Comparison of ENCODE assay signal across 29 cellular contexts in genomic region chr4:47468686-47469365, GRCh38. TPM values are rescaled to one million over a fixed set of nuclear protein-coding genes. Genes with fewer than 3 reads are reported as not detected.
DNase-seq lines count a peak whose midpoint lies in the region; ATAC-seq and TF ChIP-seq lines count a peak whose summit lies in the region.
"Had no signal": no experiment of that assay in that cellular context is flagged by ENCODE, and none has a peak within 500 bp of the region (broad histone marks: within the 10 kb centered on the region; RNA-seq: fewer than 3 reads in every experiment).

No MANE protein-coding gene starts in this region.

- DNase-seq in AG09309 (ENCODE audit: low read depth) (peak; percentile 11), M059J (ENCODE audit: low read depth) (peak; percentile 38), brain microvascular endothelial cell (peak; percentile 52), mesothelial cell of epicardium (ENCODE audit: low spot score in 2 of 2, unreplicated experiment in 2 of 2) (no peak), D341Med (ENCODE audit: low spot score) (no peak)
- no peak for DNase-seq in activated naive CD4-positive, alpha-beta T cell treated with anti-CD3 and anti-CD28 coated beads, Interleukin-2, amount 50 U/mL, for 72 hours (ENCODE audit: low spot score in 2 of 2)
- no peak for DNase-seq in activated CD8-positive, alpha-beta memory T cell treated with anti-CD3 and anti-CD28 coated beads, Interleukin-2, amount 50 U/mL, for 48 hours
- DNase-seq in activated CD4-positive, alpha-beta T cell treated with anti-CD3 and anti-CD28 coated beads, Interleukin-2, amount 50 U/mL, for 1 hour, result no peak
- DNase-seq: activated CD4-positive, alpha-beta T cell treated with anti-CD3 and anti-CD28 coated beads for 4 hours; activated CD8-positive, alpha-beta memory T cell treated with anti-CD3 and anti-CD28 coated beads, Interleukin-2, amount 10 ng/mL, durations not matched to agents 7 days and 5 days; activated naive CD8-positive, alpha-beta T cell treated with anti-CD3 and anti-CD28 coated beads, Interleukin-2, amount 10 ng/mL, durations not matched to agents 7 days and 5 days; dermis blood vessel endothelial cell; DMS 273 treated with DMSO at 0.1 percent for 48 hours; foreskin fibroblast; GDM1; left ventricle myocardium superior; MV-4-11; NCI-H187; nephron progenitor cell; PC-3; right lobe of liver; SIG-M5; stimulated activated CD4-positive, alpha-beta T cell treated with anti-CD3 and anti-CD28 coated beads, Interleukin-15, amount 100 ng/mL, for 24 hours; T-helper 17 cell; transverse colon had no signal

- H3K27ac ChIP-seq in brain microvascular endothelial cell, result peak overlapping the region; percentile 4
- H3K27ac ChIP-seq: breast epithelium, KMS-11, right lobe of liver, transverse colon had no signal

- in situ Hi-C loops in brain microvascular endothelial cell (cut with HindIII; ENCODE audit: low pct_ligation_motif_present, low sequenced_read_pairs), result no loop called here

- H3K36me3 ChIP-seq in brain microvascular endothelial cell (replicated peaks), result no peaks in the 10 kb centered on the region
- H3K36me3 ChIP-seq: breast epithelium, right lobe of liver, transverse colon had no signal

- no peaks in the 10 kb centered on the region for H3K27me3 Mint-ChIP-seq in mesothelial cell of epicardium (ENCODE audit: low read depth)

- peak overlapping the region; percentile 70 for H3K27ac Mint-ChIP-seq in mesothelial cell of epicardium
- H3K27ac Mint-ChIP-seq in activated naive CD4-positive, alpha-beta T cell treated with anti-CD3 and anti-CD28 coated beads, Interleukin-2, amount 50 U/mL, for 72 hours, result no peak overlapping the region
- H3K27ac Mint-ChIP-seq: activated CD8-positive, alpha-beta memory T cell treated with anti-CD3 and anti-CD28 coated beads, Interleukin-2, amount 10 ng/mL, durations not matched to agents 7 days and 5 days; activated naive CD8-positive, alpha-beta T cell treated with anti-CD3 and anti-CD28 coated beads, Interleukin-2, amount 10 ng/mL, durations not matched to agents 7 days and 5 days; CD14-positive monocyte; nephron progenitor cell; T-helper 17 cell had no signal

- no peaks in the 10 kb centered on the region for H3K9me3 Mint-ChIP-seq in mesothelial cell of epicardium
- H3K9me3 Mint-ChIP-seq in activated naive CD4-positive, alpha-beta T cell treated with anti-CD3 and anti-CD28 coated beads, Interleukin-2, amount 50 U/mL, for 72 hours, result no peaks in the 10 kb centered on the region
- H3K9me3 Mint-ChIP-seq: activated naive CD8-positive, alpha-beta T cell treated with anti-CD3 and anti-CD28 coated beads, Interleukin-2, amount 10 ng/mL, durations not matched to agents 7 days and 5 days; CD14-positive monocyte; nephron progenitor cell had no signal

- H3K4me3 ChIP-seq in AG09309 (ENCODE audit: control insufficient read depth, low read depth, low read length) (no peak overlapping the region), brain microvascular endothelial cell (ENCODE audit: low read depth, low read length) (no peak overlapping the region)
- H3K4me3 ChIP-seq: breast epithelium, right lobe of liver, transverse colon had no signal

- H3K4me1 Mint-ChIP-seq in mesothelial cell of epicardium, result peaks cover 44% of the 10 kb centered on the region

- no peak for ATAC-seq in activated naive CD4-positive, alpha-beta T cell treated with anti-CD3 and anti-CD28 coated beads, Interleukin-2, amount 50 U/mL, for 72 hours
- ATAC-seq: activated CD8-positive, alpha-beta memory T cell treated with anti-CD3 and anti-CD28 coated beads, Interleukin-2, amount 10 ng/mL, durations not matched to agents 7 days and 5 days; left ventricle myocardium superior; PC-3; right lobe of liver; T-helper 17 cell had no signal

- H3K27me3 ChIP-seq in brain microvascular endothelial cell (replicated peaks), result no peaks in the 10 kb centered on the region
- H3K27me3 ChIP-seq: breast epithelium, right lobe of liver, transverse colon had no signal

- H3K4me3 Mint-ChIP-seq in mesothelial cell of epicardium, result no peak overlapping the region
- H3K4me3 Mint-ChIP-seq: activated CD8-positive, alpha-beta memory T cell treated with anti-CD3 and anti-CD28 coated beads, Interleukin-2, amount 10 ng/mL, durations not matched to agents 7 days and 5 days; activated naive CD8-positive, alpha-beta T cell treated with anti-CD3 and anti-CD28 coated beads, Interleukin-2, amount 10 ng/mL, durations not matched to agents 7 days and 5 days; CD14-positive monocyte; nephron progenitor cell; T-helper 17 cell had no signal

- no peaks in the 10 kb centered on the region for H3K36me3 Mint-ChIP-seq in mesothelial cell of epicardium
- H3K36me3 Mint-ChIP-seq in activated naive CD4-positive, alpha-beta T cell treated with anti-CD3 and anti-CD28 coated beads, Interleukin-2, amount 50 U/mL, for 72 hours, result no peaks in the 10 kb centered on the region
- H3K36me3 Mint-ChIP-seq: activated CD8-positive, alpha-beta memory T cell treated with anti-CD3 and anti-CD28 coated beads, Interleukin-2, amount 10 ng/mL, durations not matched to agents 7 days and 5 days; activated naive CD8-positive, alpha-beta T cell treated with anti-CD3 and anti-CD28 coated beads, Interleukin-2, amount 10 ng/mL, durations not matched to agents 7 days and 5 days; CD14-positive monocyte had no signal

- TF ChIP-seq CTCF in AG09309 (IDR thresholded peaks at IDR 0.05; ENCODE audit: control insufficient read depth, insufficient read depth, low read depth, low read length, missing control alignments), result no peak
- no peak for TF ChIP-seq CTCF in brain microvascular endothelial cell (IDR thresholded peaks at IDR 0.05; ENCODE audit: low read depth, low read length, missing control alignments)
- no peak for TF ChIP-seq CTCF in mesothelial cell of epicardium (IDR thresholded peaks at IDR 0.05; ENCODE audit: unreplicated experiment)

RNA-seq across cellular contexts. Expression of gene COMMD8, which starts 5.3 kb away (rescaled TPM):
- total RNA-seq in M059J (2014; rRNA removed; shearing (Covaris generic)), result 44.7 and 49.6 TPM in 2 replicates
- 8.0 to 10.0 TPM (median 8.2 TPM) in 3 replicates for total RNA-seq in mesothelial cell of epicardium
- 10 to 100 TPM; 18.5 to 33.2 TPM for total RNA-seq in activated naive CD4-positive, alpha-beta T cell treated with anti-CD3 and anti-CD28 coated beads, Interleukin-2, amount 50 U/mL, for 72 hours

RNA-seq across cellular contexts. Expression of gene ATP10D, which starts 16.2 kb away (rescaled TPM):
- total RNA-seq in M059J (2014; rRNA removed; shearing (Covaris generic)), result 26.4 and 44.5 TPM in 2 replicates
- total RNA-seq in mesothelial cell of epicardium, result 31.7 to 34.9 TPM (median 32.4 TPM) in 3 replicates
- total RNA-seq in activated naive CD4-positive, alpha-beta T cell treated with anti-CD3 and anti-CD28 coated beads, Interleukin-2, amount 50 U/mL, for 72 hours, result 10 to 100 TPM in 1 of 2 donors, 1 to 10 TPM in 1; 4.0 to 11.3 TPM
- total RNA-seq: HT-29 had no signal

Comparison
In these comparisons a context has a peak if more than half of its experiments do, and no peak if none do; other contexts are left out.
1. DNase-seq: peak in AG09309 (single experiment), M059J (single experiment) and brain microvascular endothelial cell (single experiment); none in mesothelial cell of epicardium (0 of 2), D341Med (single experiment), activated naive CD4-positive, alpha-beta T cell treated with anti-CD3 and anti-CD28 coated beads, Interleukin-2, amount 50 U/mL, for 72 hours (0 of 2), activated CD8-positive, alpha-beta memory T cell treated with anti-CD3 and anti-CD28 coated beads, Interleukin-2, amount 50 U/mL, for 48 hours (single experiment) and activated CD4-positive, alpha-beta T cell treated with anti-CD3 and anti-CD28 coated beads, Interleukin-2, amount 50 U/mL, for 1 hour (single experiment).